Comparison of ENCODE assay signal across 26 cellular contexts in genomic region chr6:34731393-34732060, GRCh38. TPM values are rescaled to one million over a fixed set of nuclear protein-coding genes. Genes with fewer than 3 reads are reported as not detected.
A peak's percentile ranks its signal among the peaks of the same experiment; 100 is the strongest.
DNase-seq lines count a peak whose midpoint lies in the region; ATAC-seq, FAIRE-seq and TF ChIP-seq lines count a peak whose summit lies in the region.
"Had no signal": no experiment of that assay in that cellular context is flagged by ENCODE, and none has a peak within 500 bp of the region (broad histone marks: within the 10 kb centered on the region; RNA-seq: fewer than 3 reads in every experiment).

No MANE protein-coding gene starts in this region.

- H3K9ac ChIP-seq in H1 (replicated peaks in 1 of 4; ENCODE audit: extremely low read depth in 1 of 4, low read depth in 3 of 4, low read length in 3 of 4) (no peak overlapping the region), HepG2 (ENCODE audit: insufficient read depth, low read depth, low read length) (no peak overlapping the region)
- H3K9ac ChIP-seq: BLaER1 treated with 17β-estradiol and CSF1 and Interleukin-3, amounts not matched to agents 10 nM and 100 nM had no signal

- H3K4me3 ChIP-seq in HEK293 (ENCODE audit: low read depth, low read length) (no peak overlapping the region), H1 (ENCODE audit: extremely low read depth in 1 of 4, insufficient read depth in 2 of 4, low read depth in 3 of 4, low read length in 4 of 4) (no peak overlapping the region), HepG2 (replicated peaks in 1 of 3; ENCODE audit: insufficient read depth in 1 of 3, low read depth in 2 of 3, low read length in 3 of 3) (peak overlapping the region in 1 of 3 experiments; percentile 24; a peak in 1 of 6 replicates)
- H3K4me3 ChIP-seq: A549; BLaER1 treated with 17β-estradiol and CSF1 and Interleukin-3, amounts not matched to agents 10 nM and 100 nM; GM12878 had no signal

- ATAC-seq in HepG2 (peak; percentile 90), HG03457 (IDR thresholded peaks at IDR 0.05; ENCODE audit: unreplicated experiment) (no peak)
- ATAC-seq: A549, GM12878 had no signal

- peak; percentile 41 for DNase-seq in COLO829 (ENCODE audit: low spot score)
- no peak for DNase-seq in H1 (ENCODE audit: low read depth in 1 of 2, low spot score in 2 of 2)
- DNase-seq in HepG2 (ENCODE audit: low spot score) = peak; percentile 75
- no peak for DNase-seq in activated CD4-positive, alpha-beta T cell treated with anti-CD3 and anti-CD28 coated beads, Interleukin-2, amount 10 ng/mL, durations not matched to agents 24 days and 14 days
- DNase-seq in activated CD8-positive, alpha-beta memory T cell treated with anti-CD3 and anti-CD28 coated beads for 24 hours = no peak
- DNase-seq in hypothalamus (lab: John Stamatoyannopoulos, UW) = no peak
- DNase-seq: 8988T; ACHN; AML-193; BE2C; Calu3; CD4-positive, alpha-beta T cell; CD8-positive, alpha-beta memory T cell; COR-L47; DMS153; DND-41; GOT3; H7; HCEC 1CT had no signal

- H3K79me2 ChIP-seq in H1 (ENCODE audit: control insufficient read depth in 1 of 2, insufficient read depth in 2 of 2, low read length in 2 of 2) (no peaks in the 10 kb centered on the region), HepG2 (ENCODE audit: insufficient read depth, low read length) (no peaks in the 10 kb centered on the region)

- H2BK20ac ChIP-seq in H1 (ENCODE audit: low read length) = no peak overlapping the region

- no peak overlapping the region for H2BK15ac ChIP-seq in H1 (ENCODE audit: low read length)

- H3K4me1 Mint-ChIP-seq in activated CD4-positive, alpha-beta T cell treated with anti-CD3 and anti-CD28 coated beads, Interleukin-2, amount 10 ng/mL, durations not matched to agents 24 days and 14 days = no peaks in the 10 kb centered on the region
- H3K4me1 Mint-ChIP-seq: CD14-positive monocyte; CD8-positive, alpha-beta memory T cell had no signal

- no peaks in the 10 kb centered on the region for H3K9me3 Mint-ChIP-seq in activated CD4-positive, alpha-beta T cell treated with anti-CD3 and anti-CD28 coated beads, Interleukin-2, amount 10 ng/mL, durations not matched to agents 24 days and 14 days
- H3K9me3 Mint-ChIP-seq: CD4-positive, alpha-beta T cell; CD8-positive, alpha-beta memory T cell had no signal

- no peaks in the 10 kb centered on the region for H3K9me3 ChIP-seq in HEK293 (ENCODE audit: control insufficient read depth, insufficient read depth, low read depth, low read length)
- 0 out of 4 replicates have a peak, but pooled peaks cover 0 to 2% of the 10 kb centered on the region in 2 experiments for H3K9me3 ChIP-seq in H1 (ENCODE audit: insufficient read depth in 2 of 2, low read depth in 1 of 2, low read length in 1 of 2)
- H3K9me3 ChIP-seq in HepG2 (ENCODE audit: low read length) = no peaks in the 10 kb centered on the region
- H3K9me3 ChIP-seq: A549, BE2C had no signal

- POLR2A ChIA-PET in HEK293 (lab: Yijun Ruan, JAX) = no interaction called here
- POLR2A ChIA-PET in H1 (lab: Charles Lee; ENCODE audit: partially characterized antibody) = interaction anchor here (0.6 to 1.0 kb wide), 3 partner anchors 9 to 49 kb away, joined by 3 read pairs; no protein-coding TSS in a partner anchor
- POLR2A ChIA-PET in HepG2 (lab: Yijun Ruan, JAX) = interaction anchor here (0.7 to 1.2 kb wide), 4 partner anchors 14 to 35 kb away, joined by 3 to 10 read pairs (median 4); partner anchors contain the start of genes ILRUN and SNRPC

- no peak overlapping the region for H3K14ac ChIP-seq in H1 (ENCODE audit: insufficient read length)

- H2BK12ac ChIP-seq in H1 (ENCODE audit: low read depth, low read length) = no peak overlapping the region

- H2AK5ac ChIP-seq in H1 (ENCODE audit: low read depth, low read length) = no peak overlapping the region

- H3K23ac ChIP-seq in H1 (ENCODE audit: insufficient read length) = no peak overlapping the region

- in situ Hi-C loops in HepG2 (cut with HindIII; ENCODE audit: extremely low pct_ligation_motif_present, low pct_unique_long_range_greater_than_20kb) = no loop called here

- WGBS in H1 (ENCODE audit: extremely low coverage in 1 of 2, insufficient coverage in 1 of 2, insufficient read length in 1 of 2, insufficient replicate concordance in 2 of 2, low coverage in 1 of 2, low lambda C conversion rate in 2 of 2, missing lambda C conversion rate in 1 of 2), 2 experiments = 98% methylated on average over 5 of the region's 5 CpGs; no CpG with 5 or more reads in 1 of the 2 experiments
- WGBS in HepG2 (ENCODE audit: low lambda C conversion rate) = 48% methylated on average over 5 of the region's 5 CpGs

- no peak overlapping the region for H3K4me3 Mint-ChIP-seq in activated CD4-positive, alpha-beta T cell treated with anti-CD3 and anti-CD28 coated beads, Interleukin-2, amount 10 ng/mL, durations not matched to agents 24 days and 14 days
- H3K4me3 Mint-ChIP-seq: CD14-positive monocyte; CD4-positive, alpha-beta T cell; CD8-positive, alpha-beta memory T cell had no signal

- H2BK5ac ChIP-seq in H1 (ENCODE audit: low read depth, low read length) = no peak overlapping the region

- no peaks in the 10 kb centered on the region for H4K20me1 ChIP-seq in H1 (replicated peaks in 1 of 2; ENCODE audit: control insufficient read depth in 1 of 2, insufficient read depth in 2 of 2, low read length in 2 of 2)
- H4K20me1 ChIP-seq in HepG2 (ENCODE audit: insufficient read depth, low read length) = no peaks in the 10 kb centered on the region
- H4K20me1 ChIP-seq: BLaER1 treated with 17β-estradiol and CSF1 and Interleukin-3, amounts not matched to agents 10 nM and 100 nM had no signal

- no peaks in the 10 kb centered on the region for H3K36me3 Mint-ChIP-seq in activated CD4-positive, alpha-beta T cell treated with anti-CD3 and anti-CD28 coated beads, Interleukin-2, amount 10 ng/mL, durations not matched to agents 24 days and 14 days (ENCODE audit: low read depth)
- H3K36me3 Mint-ChIP-seq: CD14-positive monocyte; CD8-positive, alpha-beta memory T cell had no signal

- H3K4me2 ChIP-seq in H1 (ENCODE audit: insufficient read depth in 1 of 2, low read depth in 2 of 2, low read length in 2 of 2) (no peak overlapping the region), HepG2 (ENCODE audit: low read depth, low read length) (peak overlapping the region; percentile 40)
- H3K4me2 ChIP-seq: A549; BLaER1 treated with 17β-estradiol and CSF1 and Interleukin-3, amounts not matched to agents 10 nM and 100 nM had no signal

- no peak overlapping the region for H3K18ac ChIP-seq in H1 (ENCODE audit: extremely low read depth, low read length)

- H4K91ac ChIP-seq in H1 (replicated peaks; ENCODE audit: insufficient read length, low read length) = no peak overlapping the region

- no peak overlapping the region for H3K4ac ChIP-seq in H1 (replicated peaks; ENCODE audit: insufficient read length, low read depth, low read length)

- peak overlapping the region; percentile 39; the same call in 1 of the 2 replicates for H2AFZ ChIP-seq in H1 (ENCODE audit: low read length)
- no peak overlapping the region for H2AFZ ChIP-seq in HepG2 (ENCODE audit: low read length)

- H3K27me3 Mint-ChIP-seq in activated CD4-positive, alpha-beta T cell treated with anti-CD3 and anti-CD28 coated beads, Interleukin-2, amount 10 ng/mL, durations not matched to agents 24 days and 14 days = no peaks in the 10 kb centered on the region
- H3K27me3 Mint-ChIP-seq: CD4-positive, alpha-beta T cell; CD8-positive, alpha-beta memory T cell had no signal

- FAIRE-seq in H1 (lab: Jason Lieb, UNC) = no peak
- no peak for FAIRE-seq in HepG2 (lab: Jason Lieb, UNC)
- FAIRE-seq: A549, G401.6, GM12878 had no signal

- TF ChIP-seq EP300 in H1 (IDR thresholded peaks at IDR 0.05; ENCODE audit: borderline replicate concordance in 1 of 2, low read depth in 2 of 2, low read length in 2 of 2) (no peak), HepG2 (IDR thresholded peaks at IDR 0.05; ENCODE audit: low read depth in 2 of 2, low read length in 2 of 2) (no peak; a peak in 1 of 4 replicates), HepG2 (CRISPR knock-in tag; IDR thresholded peaks at IDR 0.05; ENCODE audit: borderline replicate concordance) (no peak)

- no peaks in the 10 kb centered on the region for H3K79me1 ChIP-seq in H1 (ENCODE audit: low read depth, low read length)

- no TSS peak for BruUV-seq in HepG2 (replicated peaks; lab: Mats Ljungman, UMichigan)

- no peak overlapping the region for H3K27ac Mint-ChIP-seq in activated CD4-positive, alpha-beta T cell treated with anti-CD3 and anti-CD28 coated beads, Interleukin-2, amount 10 ng/mL, durations not matched to agents 24 days and 14 days
- H3K27ac Mint-ChIP-seq: CD14-positive monocyte; CD4-positive, alpha-beta T cell had no signal

- H3K27me3 ChIP-seq in H1 (replicated peaks in 1 of 4; ENCODE audit: control insufficient read depth in 3 of 4, extremely low read depth in 1 of 4, insufficient read depth in 3 of 4, low read length in 3 of 4) (no peaks in the 10 kb centered on the region), HepG2 (ENCODE audit: control insufficient read depth in 1 of 2, insufficient read depth in 2 of 2, low read length in 2 of 2) (no peaks in the 10 kb centered on the region)
- H3K27me3 ChIP-seq: BE2C; BLaER1 treated with 17β-estradiol and CSF1 and Interleukin-3, amounts not matched to agents 10 nM and 100 nM had no signal

- no peak for TF ChIP-seq CTCF in HEK293 (tag by site-specific recombination; IDR thresholded peaks at IDR 0.05)
- no peak for TF ChIP-seq CTCF in H1 (IDR thresholded peaks at IDR 0.05; ENCODE audit: control extremely low read depth in 1 of 3, insufficient read depth in 1 of 3, low read depth in 1 of 3, low read length in 3 of 3)
- TF ChIP-seq CTCF in HepG2 (CRISPR knock-in tag; IDR thresholded peaks at IDR 0.05) = no peak

- H3K36me3 ChIP-seq in HEK293 (ENCODE audit: control insufficient read depth in 2 of 2, insufficient read depth in 1 of 2, low read length in 2 of 2) = no peaks in the 10 kb centered on the region
- H3K36me3 ChIP-seq in H1 (ENCODE audit: control insufficient read depth in 2 of 4, insufficient read depth in 4 of 4, low read length in 3 of 4) = no peaks in the 10 kb centered on the region
- H3K36me3 ChIP-seq in HepG2 (replicated peaks in 1 of 2; ENCODE audit: control insufficient read depth in 1 of 2, insufficient read depth in 2 of 2, low read length in 2 of 2) = no peaks in the 10 kb centered on the region
- H3K36me3 ChIP-seq: BE2C; BLaER1 treated with 17β-estradiol and CSF1 and Interleukin-3, amounts not matched to agents 10 nM and 100 nM had no signal

- TF ChIP-seq POLR2A in H1 (IDR thresholded peaks at IDR 0.05; ENCODE audit: control extremely low read depth in 1 of 2, low read depth in 2 of 2, low read length in 2 of 2) = no peak
- no peak for TF ChIP-seq POLR2A in HepG2 (IDR thresholded peaks at IDR 0.05; ENCODE audit: insufficient read depth in 1 of 2, low read depth in 2 of 2, low read length in 2 of 2)

- H4K5ac ChIP-seq in H1 (ENCODE audit: insufficient read length, low read depth, low read length) = no peak overlapping the region

- H3K56ac ChIP-seq in H1 (replicated peaks; ENCODE audit: insufficient read length, low read depth, low read length) = no peak overlapping the region

- intact Hi-C loops in HepG2 (cut with micrococcal nuclease; ENCODE audit: unreplicated experiment) = no loop called here
- intact Hi-C loops in activated CD4-positive, alpha-beta T cell treated with anti-CD3 and anti-CD28 coated beads, Interleukin-2, amount 10 ng/mL, durations not matched to agents 24 days and 14 days (cut with micrococcal nuclease) = no loop called here

- CTCF ChIA-PET in HEK293 (lab: Yijun Ruan, JAX) (interaction anchor here (1.3 kb wide), 1 partner anchor 14 kb away, joined by 4 read pairs; no protein-coding TSS in a partner anchor), H1 (lab: Charles Lee; ENCODE audit: partially characterized antibody) (no interaction called here), HepG2 (lab: Yijun Ruan, JAX; ENCODE audit: low intra/inter-chr PET ratio, low total read pairs) (no interaction called here)

- no peaks in the 10 kb centered on the region for H3K23me2 ChIP-seq in H1 (ENCODE audit: low read depth, low read length)

- H2BK120ac ChIP-seq in H1 (replicated peaks; ENCODE audit: low read depth, low read length) = no peak overlapping the region

- H3K27ac ChIP-seq in HEK293 (ENCODE audit: extremely low read depth, low read depth, low read length) (no peak overlapping the region), H1 (ENCODE audit: low read depth, low read length) (no peak overlapping the region), HepG2 (ENCODE audit: extremely low read length, insufficient read depth, low read length) (peak overlapping the region; percentile 12)
- H3K27ac ChIP-seq: A549; BLaER1 treated with 17β-estradiol and CSF1 and Interleukin-3, amounts not matched to agents 10 nM and 100 nM had no signal

- TF ChIP-seq RAD21 in H1 (IDR thresholded peaks at IDR 0.05 in 1 of 2, conservative IDR thresholded peaks at IDR 0.05 in 1 of 2; ENCODE audit: low read depth in 2 of 2, low read length in 2 of 2) = no peak
- no peak for TF ChIP-seq RAD21 in HepG2 (CRISPR knock-in tag; IDR thresholded peaks at IDR 0.05)

- H3K4me1 ChIP-seq in HEK293 (ENCODE audit: control insufficient read depth, insufficient read depth, low read length) (peaks cover 6% of the 10 kb centered on the region; the same call in 1 of the 2 replicates), H1 (replicated peaks in 1 of 4; ENCODE audit: control insufficient read depth in 3 of 4, insufficient read depth in 4 of 4, low read length in 3 of 4) (no peaks in the 10 kb centered on the region), HepG2 (ENCODE audit: insufficient read depth, low read length) (peaks cover 51% of the 10 kb centered on the region)
- H3K4me1 ChIP-seq: A549; BE2C; BLaER1 treated with 17β-estradiol and CSF1 and Interleukin-3, amounts not matched to agents 10 nM and 100 nM had no signal

- no peak overlapping the region for H4K8ac ChIP-seq in H1 (ENCODE audit: extremely low read depth, insufficient read depth, low read length)

RNA-seq across cellular contexts. Expression of gene SNRPC, which starts 25.8 kb away (rescaled TPM):
- total RNA-seq in H1 (2021; fragmentation: NEBNext Ultra II Directional; extraction: Animal tissue kit (Norgen Biotek cat#: 25700)) = 209 and 227 TPM in 2 replicates
- polyA plus RNA-seq in H1 (2011; rRNA removed) (437 and 635 TPM in 2 replicates), HepG2 (2011; rRNA removed) (212 and 226 TPM in 2 replicates)
- 383 TPM for polyA plus RNA-seq in H1 (2011; cell fraction: cytosol; rRNA removed)
- polyA plus RNA-seq in H1 (2011; cell fraction: nucleus; rRNA removed) = 246 TPM
- 246 to 299 TPM (median 265 TPM) in 4 replicates for polyA plus RNA-seq in H1 (2012, experiment 1 of 2)
- 378 TPM for polyA plus RNA-seq in H1 (2012, experiment 2 of 2)
- 228 TPM for polyA plus RNA-seq in H1 (2013, experiment 1 of 2)
- 240 TPM for polyA plus RNA-seq in H1 (2013, experiment 2 of 2)
- 78.4 and 87.3 TPM in 2 replicates for polyA minus RNA-seq in H1 (2011; rRNA and poly(A)+ RNA removed)
- 58.2 TPM for polyA minus RNA-seq in H1 (2011; cell fraction: cytosol; rRNA and poly(A)+ RNA removed)
- polyA minus RNA-seq in H1 (2011; cell fraction: nucleus; rRNA and poly(A)+ RNA removed) = 39.3 TPM
- 291 and 370 TPM in 2 replicates for total RNA-seq in HepG2 (2016; rRNA removed; fragmentation: Illumina TruSeq; extraction: Trizol)
- 161 and 169 TPM in 2 replicates for total RNA-seq in HepG2 (2016; cell fraction: cytosol; rRNA removed; fragmentation: Illumina TruSeq; extraction: Trizol; ENCODE audit: low read depth)
- total RNA-seq in HepG2 (2016; cell fraction: insoluble cytoplasmic fraction; rRNA removed; fragmentation: Illumina TruSeq; extraction: Trizol) = 295 and 368 TPM in 2 replicates
- total RNA-seq in HepG2 (2016; cell fraction: membrane; rRNA removed; fragmentation: Illumina TruSeq; extraction: Trizol) = 135 and 139 TPM in 2 replicates
- 91.8 and 101 TPM in 2 replicates for total RNA-seq in HepG2 (2016; cell fraction: nucleus; rRNA removed; fragmentation: Illumina TruSeq; extraction: Trizol)
- polyA plus RNA-seq in HepG2 (2011; cell fraction: cytosol; rRNA removed) = 294 and 326 TPM in 2 replicates
- polyA plus RNA-seq in HepG2 (2011; cell fraction: nucleus; rRNA removed) = 83.3 and 97.3 TPM in 2 replicates
- 181 and 228 TPM in 2 replicates for polyA plus RNA-seq in HepG2 (2012)
- polyA plus RNA-seq in HepG2 (2016; cell fraction: cytosol; fragmentation: Illumina TruSeq; extraction: Trizol; ENCODE audit: low read depth) = 220 TPM in 2 replicates
- 479 and 482 TPM in 2 replicates for polyA plus RNA-seq in HepG2 (2016; cell fraction: insoluble cytoplasmic fraction; fragmentation: Illumina TruSeq; extraction: Trizol; ENCODE audit: low read depth)
- polyA plus RNA-seq in HepG2 (2016; cell fraction: membrane; fragmentation: Illumina TruSeq; extraction: Trizol; ENCODE audit: low read depth) = 152 TPM in 2 replicates
- 204 and 206 TPM in 2 replicates for polyA plus RNA-seq in HepG2 (2016; cell fraction: nucleus; fragmentation: Illumina TruSeq; extraction: Trizol; ENCODE audit: insufficient read depth, low read depth)
- 113 and 123 TPM in 2 replicates for polyA minus RNA-seq in HepG2 (2011; rRNA and poly(A)+ RNA removed; ENCODE audit: low replicate concordance)
- 55.6 and 55.7 TPM in 2 replicates for polyA minus RNA-seq in HepG2 (2011; cell fraction: cytosol; rRNA and poly(A)+ RNA removed)
- 29.7 and 31.5 TPM in 2 replicates for polyA minus RNA-seq in HepG2 (2011; cell fraction: nucleus; rRNA and poly(A)+ RNA removed)
- total RNA-seq in activated CD4-positive, alpha-beta T cell treated with anti-CD3 and anti-CD28 coated beads, Interleukin-2, amount 10 ng/mL, durations not matched to agents 24 days and 14 days = 185 TPM in 2 replicates

RNA-seq across cellular contexts. Expression of gene ILRUN, which starts 35.0 kb away (rescaled TPM):
- total RNA-seq in H1 (2021; fragmentation: NEBNext Ultra II Directional; extraction: Animal tissue kit (Norgen Biotek cat#: 25700)) = 81.2 TPM in 2 replicates
- 35.4 and 39.2 TPM in 2 replicates for polyA plus RNA-seq in H1 (2011; rRNA removed)
- polyA plus RNA-seq in H1 (2011; cell fraction: cytosol; rRNA removed) = 38.4 TPM
- polyA plus RNA-seq in H1 (2011; cell fraction: nucleus; rRNA removed) = 25.5 TPM
- 58.2 to 69.1 TPM (median 62.5 TPM) in 4 replicates for polyA plus RNA-seq in H1 (2012, experiment 1 of 2)
- polyA plus RNA-seq in H1 (2012, experiment 2 of 2) = 64.3 TPM
- polyA plus RNA-seq in H1 (2013, experiment 1 of 2) = 34.8 TPM
- polyA plus RNA-seq in H1 (2013, experiment 2 of 2) = 39.2 TPM
- 88.2 and 92.7 TPM in 2 replicates for polyA minus RNA-seq in H1 (2011; rRNA and poly(A)+ RNA removed)
- polyA minus RNA-seq in H1 (2011; cell fraction: cytosol; rRNA and poly(A)+ RNA removed) = 44.1 TPM
- 25.4 TPM for polyA minus RNA-seq in H1 (2011; cell fraction: nucleus; rRNA and poly(A)+ RNA removed)
- 66.6 and 90.8 TPM in 2 replicates for total RNA-seq in HepG2 (2016; rRNA removed; fragmentation: Illumina TruSeq; extraction: Trizol)
- 20.3 and 22.0 TPM in 2 replicates for total RNA-seq in HepG2 (2016; cell fraction: cytosol; rRNA removed; fragmentation: Illumina TruSeq; extraction: Trizol; ENCODE audit: low read depth)
- 66.5 and 79.2 TPM in 2 replicates for total RNA-seq in HepG2 (2016; cell fraction: insoluble cytoplasmic fraction; rRNA removed; fragmentation: Illumina TruSeq; extraction: Trizol)
- 93.9 and 107 TPM in 2 replicates for total RNA-seq in HepG2 (2016; cell fraction: membrane; rRNA removed; fragmentation: Illumina TruSeq; extraction: Trizol)
- total RNA-seq in HepG2 (2016; cell fraction: nucleus; rRNA removed; fragmentation: Illumina TruSeq; extraction: Trizol) = 37.4 and 39.5 TPM in 2 replicates
- 45.5 and 50.6 TPM in 2 replicates for polyA plus RNA-seq in HepG2 (2011; rRNA removed)
- 39.2 and 46.8 TPM in 2 replicates for polyA plus RNA-seq in HepG2 (2011; cell fraction: cytosol; rRNA removed)
- polyA plus RNA-seq in HepG2 (2011; cell fraction: nucleus; rRNA removed) = 18.1 and 22.0 TPM in 2 replicates
- polyA plus RNA-seq in HepG2 (2012) = 76.7 and 76.9 TPM in 2 replicates
- polyA plus RNA-seq in HepG2 (2016; cell fraction: cytosol; fragmentation: Illumina TruSeq; extraction: Trizol; ENCODE audit: low read depth) = 23.8 and 24.6 TPM in 2 replicates
- polyA plus RNA-seq in HepG2 (2016; cell fraction: insoluble cytoplasmic fraction; fragmentation: Illumina TruSeq; extraction: Trizol; ENCODE audit: low read depth) = 79.1 and 86.9 TPM in 2 replicates
- polyA plus RNA-seq in HepG2 (2016; cell fraction: membrane; fragmentation: Illumina TruSeq; extraction: Trizol; ENCODE audit: low read depth) = 82.0 and 93.2 TPM in 2 replicates
- polyA plus RNA-seq in HepG2 (2016; cell fraction: nucleus; fragmentation: Illumina TruSeq; extraction: Trizol; ENCODE audit: insufficient read depth, low read depth) = 42.3 and 46.6 TPM in 2 replicates
- polyA minus RNA-seq in HepG2 (2011; rRNA and poly(A)+ RNA removed; ENCODE audit: low replicate concordance) = 122 and 124 TPM in 2 replicates
- polyA minus RNA-seq in HepG2 (2011; cell fraction: cytosol; rRNA and poly(A)+ RNA removed) = 45.1 and 48.4 TPM in 2 replicates
- polyA minus RNA-seq in HepG2 (2011; cell fraction: nucleus; rRNA and poly(A)+ RNA removed) = 27.2 and 30.5 TPM in 2 replicates
- 65.4 and 67.2 TPM in 2 replicates for total RNA-seq in activated CD4-positive, alpha-beta T cell treated with anti-CD3 and anti-CD28 coated beads, Interleukin-2, amount 10 ng/mL, durations not matched to agents 24 days and 14 days

Comparison
In these comparisons a context has a peak if more than half of its experiments do, and no peak if none do; other contexts are left out.
1. DNase-seq: peak in COLO829 (single experiment) and HepG2 (single experiment); none in H1 (0 of 2), activated CD4-positive, alpha-beta T cell treated with anti-CD3 and anti-CD28 coated beads, Interleukin-2, amount 10 ng/mL, durations not matched to agents 24 days and 14 days (single experiment), activated CD8-positive, alpha-beta memory T cell treated with anti-CD3 and anti-CD28 coated beads for 24 hours (single experiment) and hypothalamus (0 of 51).